Comparison of ENCODE assay signal across 8 cellular contexts in genomic region chr1:9234223-9235122, GRCh38. TPM values are rescaled to one million over a fixed set of nuclear protein-coding genes. Genes with fewer than 3 reads are reported as not detected.
DNase-seq lines count a peak whose midpoint lies in the region; ATAC-seq and TF ChIP-seq lines count a peak whose summit lies in the region.

Gene H6PD (plus strand): TSS chr1:9234774. CDS start chr1:9244935, 10,161 bp downstream.

- TF ChIP-seq CTCF in foreskin fibroblast (IDR thresholded peaks at IDR 0.05; ENCODE audit: low read depth, low read length): peak; percentile 44

- peak within 1 kb of the TSS; percentile 58 to 87 for H3K4me3 ChIP-seq in foreskin fibroblast (ENCODE audit: low read depth in 1 of 2, low read length in 2 of 2)
- peak within 1 kb of the TSS; percentile 88 for H3K4me3 ChIP-seq in neuron (ENCODE audit: low read length)
- H3K4me3 ChIP-seq in subcutaneous abdominal adipose tissue (ENCODE audit: low read depth in 1 of 5, low read length in 5 of 5): peak within 1 kb of the TSS; percentile 67 to 78 (median 73)

- H3K9ac ChIP-seq in subcutaneous abdominal adipose tissue (ENCODE audit: low read length in 5 of 5): peak within 1 kb of the TSS; percentile 77 to 94 (median 87)

- H3K36me3 ChIP-seq in neuron (ENCODE audit: insufficient read depth, low read length) (no peaks in the 10 kb centered on the region), subcutaneous abdominal adipose tissue (ENCODE audit: control insufficient read depth in 5 of 5, insufficient read depth in 5 of 5, low read length in 5 of 5) (no peaks in the 10 kb centered on the region)

- ATAC-seq in GM19467 (IDR thresholded peaks at IDR 0.05; ENCODE audit: unreplicated experiment): peak; percentile 67

- peak within 1 kb of the TSS; percentile 28 for H2AFZ ChIP-seq in neuron (ENCODE audit: low read depth, low read length)

- TF ChIP-seq POLR2A in Raji (IDR thresholded peaks at IDR 0.05; ENCODE audit: insufficient read depth, low read depth, low read length): peak; percentile 98

- H3K9me3 ChIP-seq in neuron (ENCODE audit: low read length) (no peaks in the 10 kb centered on the region), subcutaneous abdominal adipose tissue (ENCODE audit: control insufficient read depth in 5 of 5, low read length in 5 of 5) (peaks cover 0 to 3% (median 0%) of the 10 kb centered on the region in 5 donors)

- DNase-seq in DMS153 treated with DMSO at 0.1 percent for 48 hours (lab: John Stamatoyannopoulos, UW; ENCODE audit: unreplicated experiment): peak; percentile 44
- DNase-seq in HT-29 (ENCODE audit: low spot score): peak; percentile 83
- DNase-seq in activated gamma-delta T cell (lab: John Stamatoyannopoulos, UW): peak; percentile 79
- peak; percentile 78 to 92 for DNase-seq in foreskin fibroblast

- peak within 1 kb of the TSS; percentile 98 for H3K27ac ChIP-seq in subcutaneous abdominal adipose tissue (ENCODE audit: low read depth, low read length)

- peaks cover 8% of the 10 kb centered on the region for H3K4me1 ChIP-seq in neuron (ENCODE audit: insufficient read depth, low read length)
- peaks cover 17 to 59% (median 54%) of the 10 kb centered on the region in 5 donors for H3K4me1 ChIP-seq in subcutaneous abdominal adipose tissue (ENCODE audit: control insufficient read depth in 5 of 5, insufficient read depth in 5 of 5, low read length in 5 of 5)

- peaks cover 6% of the 10 kb centered on the region for H3K27me3 ChIP-seq in neuron (ENCODE audit: insufficient read depth, low read length)
- no peaks in the 10 kb centered on the region for H3K27me3 ChIP-seq in subcutaneous abdominal adipose tissue (ENCODE audit: control insufficient read depth in 5 of 5, insufficient read depth in 4 of 5, low read length in 5 of 5)

RNA-seq across cellular contexts. Expression of gene H6PD, which starts in this region (rescaled TPM):
- 7.6 and 10.0 TPM in 2 replicates for total RNA-seq in HT-29 (2014; rRNA removed; shearing (Covaris generic))

Comparison
In these comparisons a context has a peak if more than half of its experiments do, and no peak if none do; other contexts are left out.
1. Peak in every context shown above with its lines: DNase-seq, ATAC-seq, H3K4me3 ChIP-seq and H3K27ac ChIP-seq.